In genomic region chr1:44485229-44485932, GRCh38 we compare ENCODE assay signal across 1 cellular context.
TF ChIP-seq lines count a peak whose summit lies in the region.

No MANE protein-coding gene starts in this region.

TF ChIP-seq in K562, 482 proteins besides CTCF, POLR2A, EP300 and RAD21 (continued from another document and continues in another):
- no peak for TF ChIP-seq ZNF407 (IDR thresholded peaks at IDR 0.05; ENCODE audit: low read depth)
- no peak for TF ChIP-seq HIVEP1 (CRISPR knock-in tag; IDR thresholded peaks at IDR 0.05)
- no peak for TF ChIP-seq PCBP1 (IDR thresholded peaks at IDR 0.05; ENCODE audit: low read depth, low read length, poor library complexity, severe bottlenecking)
- TF ChIP-seq ATF6 (CRISPR knock-in tag; IDR thresholded peaks at IDR 0.05), result no peak
- peak; percentile 98 for TF ChIP-seq TEAD4 (IDR thresholded peaks at IDR 0.05; ENCODE audit: low read length)
- no peak for TF ChIP-seq TEAD4 (CRISPR knock-in tag; IDR thresholded peaks at IDR 0.05; ENCODE audit: borderline replicate concordance)
- TF ChIP-seq TSC22D4 (tag; IDR thresholded peaks at IDR 0.05), result no peak
- no peak for TF ChIP-seq GMEB1 (CRISPR knock-in tag; IDR thresholded peaks at IDR 0.05)
- no peak for TF ChIP-seq ZBTB9 (CRISPR knock-in tag; IDR thresholded peaks at IDR 0.05)
- TF ChIP-seq TAF9B (IDR thresholded peaks at IDR 0.05; ENCODE audit: partially characterized antibody), result peak; percentile 44
- TF ChIP-seq E4F1 (CRISPR knock-in tag; IDR thresholded peaks at IDR 0.05; ENCODE audit: borderline replicate concordance), result no peak
- no peak for TF ChIP-seq ZNF551 (CRISPR knock-in tag; IDR thresholded peaks at IDR 0.05)
- TF ChIP-seq ASH1L (IDR thresholded peaks at IDR 0.05; ENCODE audit: borderline replicate concordance, low read depth, partially characterized antibody), result no peak
- no peak for TF ChIP-seq ZNF121 (CRISPR knock-in tag; conservative IDR thresholded peaks at IDR 0.05)
- no peak for TF ChIP-seq STAT6 (CRISPR knock-in tag; IDR thresholded peaks at IDR 0.05)
- TF ChIP-seq MEIS2 (IDR thresholded peaks at IDR 0.05; ENCODE audit: partially characterized antibody), result peak; percentile 98
- TF ChIP-seq MNT (conservative IDR thresholded peaks at IDR 0.05), result peak in 1 of 2 experiments; percentile 69; a peak in 2 of 4 replicates
- no peak for TF ChIP-seq CBX8 (IDR thresholded peaks at IDR 0.05; ENCODE audit: borderline replicate concordance, extremely low read depth, low read depth, low read length, poor library complexity, severe bottlenecking)
- no peak for TF ChIP-seq E2F5 (CRISPR knock-in tag; IDR thresholded peaks at IDR 0.05)
- no peak for TF ChIP-seq CHD4 (IDR thresholded peaks at IDR 0.05; ENCODE audit: insufficient read depth, insufficient replicate concordance, low read depth, low read length, poor library complexity, severe bottlenecking)
- TF ChIP-seq ZNF764 (CRISPR knock-in tag; IDR thresholded peaks at IDR 0.05; ENCODE audit: low read depth), result no peak
- TF ChIP-seq DPF2 (IDR thresholded peaks at IDR 0.05), result peak; percentile 99
- TF ChIP-seq MAFG (tag; conservative IDR thresholded peaks at IDR 0.05), result peak; percentile 97
- no peak for TF ChIP-seq ZBTB12 (CRISPR knock-in tag; IDR thresholded peaks at IDR 0.05)
- TF ChIP-seq E2F1 (CRISPR knock-in tag; IDR thresholded peaks at IDR 0.05), result no peak
- TF ChIP-seq MAFF (IDR thresholded peaks at IDR 0.05; ENCODE audit: low read length), result peak; percentile 94
- peak; percentile 95 for TF ChIP-seq FOSL1 (tag; conservative IDR thresholded peaks at IDR 0.05)
- TF ChIP-seq SAFB (IDR thresholded peaks at IDR 0.05; ENCODE audit: borderline replicate concordance, low read depth, low read length), result no peak
- TF ChIP-seq MBD2 (IDR thresholded peaks at IDR 0.05; ENCODE audit: borderline replicate concordance, low read depth), result 0 out of 2 replicates have a peak, but pooled peaks have one; percentile 73
- no peak for TF ChIP-seq ZNF79 (CRISPR knock-in tag; IDR thresholded peaks at IDR 0.05; ENCODE audit: low read depth)
- TF ChIP-seq RBM34 (IDR thresholded peaks at IDR 0.05; ENCODE audit: borderline replicate concordance, insufficient read depth, low read length), result no peak
- no peak for TF ChIP-seq POLR3A (IDR thresholded peaks at IDR 0.05; ENCODE audit: borderline replicate concordance, extremely low read depth, insufficient read depth, insufficient read length)
- TF ChIP-seq RB1 (IDR thresholded peaks at IDR 0.05; ENCODE audit: low read depth), result no peak
